ENCODE assay signal across 9 cellular contexts in the genomic region with DNA sequence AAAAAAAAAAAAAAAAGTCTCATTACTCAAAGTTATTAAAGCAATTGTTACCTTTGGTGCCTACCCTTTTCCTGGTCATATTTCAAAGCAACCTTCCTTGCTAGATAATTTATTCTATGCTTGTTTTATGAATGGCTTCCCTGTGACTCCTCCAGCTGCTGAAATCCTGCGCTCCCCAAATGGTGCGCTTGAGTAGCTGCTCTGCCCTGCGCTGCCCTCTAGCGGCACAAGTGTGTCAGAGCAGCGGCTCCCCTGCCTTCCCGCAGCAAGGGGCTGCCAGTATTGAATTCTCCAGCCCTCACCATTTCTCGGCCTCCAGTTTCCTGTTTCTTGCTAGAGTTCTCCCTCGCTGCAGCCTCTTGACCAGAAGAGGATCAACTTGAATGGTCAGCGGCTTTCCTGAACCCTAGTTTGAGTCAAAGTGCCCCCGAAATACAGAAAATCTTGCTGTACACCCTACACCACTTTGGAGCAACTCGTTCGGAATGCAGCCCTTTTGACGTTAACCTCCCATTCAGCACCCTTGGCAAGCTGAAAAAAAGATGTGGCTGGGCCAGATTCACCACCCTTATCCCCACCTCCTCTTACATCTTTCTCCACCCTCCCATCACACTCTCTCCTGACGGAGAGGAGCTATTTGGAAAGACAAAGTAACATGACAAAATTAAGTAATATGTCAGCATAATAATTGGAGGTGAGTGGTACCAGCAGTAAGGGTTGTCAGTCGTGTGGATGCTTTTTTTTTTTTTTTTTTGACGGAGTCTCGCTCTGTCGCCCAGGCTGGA.
DNase-seq lines count a peak whose midpoint lies in the region; ATAC-seq and TF ChIP-seq lines count a peak whose summit lies in the region.
"Had no signal": no experiment of that assay in that cellular context is flagged by ENCODE, and none has a peak within 500 bp of the region (broad histone marks: within the 10 kb centered on the region; RNA-seq: fewer than 3 reads in every experiment).

No MANE protein-coding gene starts in this region.

- peak; percentile 79 for DNase-seq in DMS114 treated with DMSO at 0.1 percent for 48 hours (lab: John Stamatoyannopoulos, UW; ENCODE audit: unreplicated experiment)
- DNase-seq in IMR-90, result peak; percentile 69
- DNase-seq in OCI-M2 (lab: John Stamatoyannopoulos, UW; ENCODE audit: unreplicated experiment), result peak; percentile 71
- DNase-seq in activated T-cell treated with anti-CD3 and anti-CD28 coated beads for 48 hours (ENCODE audit: low read depth), result peak; percentile 68
- DNase-seq in esophagus squamous epithelium (lab: John Stamatoyannopoulos, UW), result no peak
- DNase-seq in nephron progenitor cell, result peak; percentile 86
- peak; percentile 65 to 69 for DNase-seq in stimulated activated naive CD8-positive, alpha-beta T cell treated with anti-CD3 and anti-CD28 coated beads, Interleukin-15, amount 100 ng/mL, for 72 hours

- H3K27me3 Mint-ChIP-seq in nephron progenitor cell (ENCODE audit: low read depth, poor library complexity), result peaks cover 6% of the 10 kb centered on the region
- H3K27me3 Mint-ChIP-seq in stimulated activated naive CD8-positive, alpha-beta T cell treated with anti-CD3 and anti-CD28 coated beads, Interleukin-15, amount 100 ng/mL, for 72 hours, result peaks cover 26% of the 10 kb centered on the region

- no peak overlapping the region for H3K27ac Mint-ChIP-seq in nephron progenitor cell
- no peak overlapping the region for H3K27ac Mint-ChIP-seq in stimulated activated naive CD8-positive, alpha-beta T cell treated with anti-CD3 and anti-CD28 coated beads, Interleukin-15, amount 100 ng/mL, for 72 hours
- H3K27ac Mint-ChIP-seq: dendritic cell treated with granulocyte-macrophage colony-stimulating factor and Interleukin-4, amounts not matched to agents 40 ng/mL and 50 ng/mL, for 4 days had no signal

- POLR2A ChIA-PET in IMR-90 (lab: Charles Lee; ENCODE audit: unreplicated experiment), result no interaction called here

- no peak overlapping the region for H2AK5ac ChIP-seq in IMR-90 (ENCODE audit: low read depth, low read length)

- no peak overlapping the region for H3K23ac ChIP-seq in IMR-90 (ENCODE audit: low read depth, low read length)

- H2AK9ac ChIP-seq in IMR-90 (replicated peaks; ENCODE audit: low read depth, low read length, poor library complexity), result no peak overlapping the region

- no peak overlapping the region for H3K18ac ChIP-seq in IMR-90 (ENCODE audit: low read depth, low read length)

- H3K9me3 ChIP-seq in IMR-90 (ENCODE audit: control insufficient read depth, insufficient read depth, low read length) (no peaks in the 10 kb centered on the region), esophagus squamous epithelium (no peaks in the 10 kb centered on the region)

- no peak overlapping the region for H4K5ac ChIP-seq in IMR-90 (ENCODE audit: low read depth, low read length)

- H3K36me3 Mint-ChIP-seq in nephron progenitor cell (ENCODE audit: low read depth), result no peaks in the 10 kb centered on the region

- H2BK5ac ChIP-seq in IMR-90 (ENCODE audit: low read depth, low read length, poor library complexity, severe bottlenecking), result no peak overlapping the region

- no peak overlapping the region for H3K4me3 Mint-ChIP-seq in nephron progenitor cell
- no peak overlapping the region for H3K4me3 Mint-ChIP-seq in stimulated activated naive CD8-positive, alpha-beta T cell treated with anti-CD3 and anti-CD28 coated beads, Interleukin-15, amount 100 ng/mL, for 72 hours
- H3K4me3 Mint-ChIP-seq: dendritic cell treated with granulocyte-macrophage colony-stimulating factor and Interleukin-4, amounts not matched to agents 40 ng/mL and 50 ng/mL, for 4 days had no signal

- peak; percentile 85 for ATAC-seq in GM21515 (IDR thresholded peaks at IDR 0.05; ENCODE audit: unreplicated experiment)
- ATAC-seq in IMR-90 (ENCODE audit: low read depth), result peak; percentile 94
- peak; percentile 83 for ATAC-seq in stimulated activated naive CD8-positive, alpha-beta T cell treated with anti-CD3 and anti-CD28 coated beads, Interleukin-15, amount 100 ng/mL, for 72 hours

- H3K4me2 ChIP-seq in IMR-90 (ENCODE audit: low read depth, low read length), result no peak overlapping the region

- no peak overlapping the region for H4K91ac ChIP-seq in IMR-90 (ENCODE audit: insufficient read depth, low read depth, low read length)

- H4K20me1 ChIP-seq in IMR-90 (ENCODE audit: insufficient read depth, low read length), result no peaks in the 10 kb centered on the region; the same call in 1 of the 2 replicates

- H3K27ac ChIP-seq in IMR-90 (ENCODE audit: insufficient read depth, low read length), result no peak overlapping the region
- H3K27ac ChIP-seq in esophagus squamous epithelium, result no peak overlapping the region

- CTCF ChIA-PET in IMR-90 (lab: Yijun Ruan, JAX), result interaction anchor here (0.5 to 2.8 kb wide), 15 partner anchors 8 to 546 kb away, joined by 3 to 23 read pairs (median 4); a partner anchor contains a TSS

- H2BK20ac ChIP-seq in IMR-90 (ENCODE audit: low read depth, low read length), result peak overlapping the region; percentile 67; the same call in 1 of the 2 replicates

- no peak overlapping the region for H2BK120ac ChIP-seq in IMR-90 (ENCODE audit: low read depth, low read length)

- H3K14ac ChIP-seq in IMR-90 (replicated peaks; ENCODE audit: low read depth, low read length), result no peak overlapping the region

- WGBS in IMR-90 (ENCODE audit: extremely low coverage in 2 of 2, insufficient read length in 1 of 2), 2 experiments, result 6% methylated on average over 7 of the region's 18 CpGs; no CpG with 5 or more reads in 1 of the 2 experiments
- WGBS in esophagus squamous epithelium, 2 donors, result 39 to 44% methylated on average over 16 to 18 of the region's 18 CpGs

- no peak overlapping the region for H3K56ac ChIP-seq in IMR-90 (ENCODE audit: extremely low read depth, insufficient read depth, low read length)

- H3K9me1 ChIP-seq in IMR-90 (ENCODE audit: insufficient read depth, low read length), result peaks cover 3% of the 10 kb centered on the region

- no peak for TF ChIP-seq POLR2A in IMR-90 (IDR thresholded peaks at IDR 0.05; ENCODE audit: low read depth, low read length)
- TF ChIP-seq POLR2A in esophagus squamous epithelium (IDR thresholded peaks at IDR 0.05), result no peak

- no peak overlapping the region for H3K4ac ChIP-seq in IMR-90 (ENCODE audit: low read depth, low read length)

- peak; percentile 89 for TF ChIP-seq RAD21 in IMR-90 (IDR thresholded peaks at IDR 0.05; ENCODE audit: low read length)

- H3K4me3 ChIP-seq in IMR-90 (ENCODE audit: insufficient read depth, low read depth, low read length) (no peak overlapping the region), esophagus squamous epithelium (no peak overlapping the region)

- in situ Hi-C loops in IMR-90 (cut with MboI; ENCODE audit: low sequenced_read_pairs), result no loop called here

- TF ChIP-seq CTCF in IMR-90 (conservative IDR thresholded peaks at IDR 0.05; ENCODE audit: low read depth, low read length) (peak; percentile 95), esophagus squamous epithelium (IDR thresholded peaks at IDR 0.05) (peak; percentile 85 to 97 (median 95)), nephron progenitor cell (IDR thresholded peaks at IDR 0.05) (peak; percentile 96)

- peaks cover 21% of the 10 kb centered on the region for H3K4me1 Mint-ChIP-seq in nephron progenitor cell
- peaks cover 14% of the 10 kb centered on the region for H3K4me1 Mint-ChIP-seq in stimulated activated naive CD8-positive, alpha-beta T cell treated with anti-CD3 and anti-CD28 coated beads, Interleukin-15, amount 100 ng/mL, for 72 hours

- peak overlapping the region; percentile 80 for H2AFZ ChIP-seq in IMR-90 (replicated peaks; ENCODE audit: low read length, poor library complexity)

- H2BK15ac ChIP-seq in IMR-90 (ENCODE audit: low read depth, low read length), result peak overlapping the region; percentile 41; the same call in 1 of the 3 replicates

- H3K27me3 ChIP-seq in IMR-90 (ENCODE audit: control insufficient read depth, insufficient read depth, low read length) (no peaks in the 10 kb centered on the region), esophagus squamous epithelium (no peaks in the 10 kb centered on the region)

- no peaks in the 10 kb centered on the region for H3K79me1 ChIP-seq in IMR-90 (ENCODE audit: low read depth in 1 of 2, low read length in 2 of 2)

- no peaks in the 10 kb centered on the region for H3K9me3 Mint-ChIP-seq in nephron progenitor cell
- no peaks in the 10 kb centered on the region for H3K9me3 Mint-ChIP-seq in stimulated activated naive CD8-positive, alpha-beta T cell treated with anti-CD3 and anti-CD28 coated beads, Interleukin-15, amount 100 ng/mL, for 72 hours
- H3K9me3 Mint-ChIP-seq: dendritic cell treated with granulocyte-macrophage colony-stimulating factor and Interleukin-4, amounts not matched to agents 40 ng/mL and 50 ng/mL, for 4 days had no signal

- BruUV-seq in IMR-90 (replicated peaks; lab: Mats Ljungman, UMichigan), result no TSS peak

- no peak overlapping the region for H4K8ac ChIP-seq in IMR-90 (ENCODE audit: low read depth in 2 of 2, low read length in 2 of 2)

- H3K4me1 ChIP-seq in IMR-90 (ENCODE audit: control insufficient read depth, insufficient read depth, low read length), result peaks cover 3% of the 10 kb centered on the region; the same call in 1 of the 2 replicates
- peaks cover 0 to 29% (median 8%) of the 10 kb centered on the region in 3 donors for H3K4me1 ChIP-seq in esophagus squamous epithelium

- intact Hi-C loops in IMR-90 (cut with micrococcal nuclease) (loop anchor here (1.0 to 5.0 kb wide), 4 partner anchors 181 to 554 kb away; a partner anchor contains a TSS), esophagus squamous epithelium (cut with DNase I) (loop anchor here (5.0 kb wide), 1 partner anchor 229 kb away; no protein-coding TSS in a partner anchor)

- H3K9ac ChIP-seq in IMR-90 (ENCODE audit: low read depth, low read length), result no peak overlapping the region

- H3K36me3 ChIP-seq in IMR-90 (ENCODE audit: control insufficient read depth, insufficient read depth, low read length) (no peaks in the 10 kb centered on the region), esophagus squamous epithelium (no peaks in the 10 kb centered on the region)

- dilution Hi-C loops in IMR-90 (cut with HindIII; ENCODE audit: low sequenced_read_pairs, unreplicated experiment), result no loop called here

TF ChIP-seq in IMR-90, 13 proteins besides CTCF, POLR2A, EP300 and RAD21 (continues in another document):
- TF ChIP-seq CHD1 (IDR thresholded peaks at IDR 0.05; ENCODE audit: low read depth, low read length), result no peak
- TF ChIP-seq MXI1 (IDR thresholded peaks at IDR 0.05; ENCODE audit: borderline replicate concordance, low read depth, low read length), result no peak
- TF ChIP-seq SMC3 (IDR thresholded peaks at IDR 0.05; ENCODE audit: low read depth, low read length), result peak; percentile 80
- no peak; the same call in 1 of the 2 replicates for TF ChIP-seq BHLHE40 (IDR thresholded peaks at IDR 0.05; ENCODE audit: low read depth, low read length)
- TF ChIP-seq CEBPB (IDR thresholded peaks at IDR 0.05; ENCODE audit: low read depth, low read length), result no peak
- TF ChIP-seq MAFK (IDR thresholded peaks at IDR 0.05; ENCODE audit: low read depth, low read length), result no peak
- no peak for TF ChIP-seq NFE2L2 (IDR thresholded peaks at IDR 0.05; ENCODE audit: low read depth, low read length)
- no peak for TF ChIP-seq RFX5 (IDR thresholded peaks at IDR 0.05; ENCODE audit: low read depth, low read length)
- peak; percentile 33; the same call in 1 of the 2 replicates for TF ChIP-seq MAZ (IDR thresholded peaks at IDR 0.05; ENCODE audit: borderline replicate concordance, low read depth, low read length)
